2 cellular contexts compared by ENCODE assay signal in the genomic region with DNA sequence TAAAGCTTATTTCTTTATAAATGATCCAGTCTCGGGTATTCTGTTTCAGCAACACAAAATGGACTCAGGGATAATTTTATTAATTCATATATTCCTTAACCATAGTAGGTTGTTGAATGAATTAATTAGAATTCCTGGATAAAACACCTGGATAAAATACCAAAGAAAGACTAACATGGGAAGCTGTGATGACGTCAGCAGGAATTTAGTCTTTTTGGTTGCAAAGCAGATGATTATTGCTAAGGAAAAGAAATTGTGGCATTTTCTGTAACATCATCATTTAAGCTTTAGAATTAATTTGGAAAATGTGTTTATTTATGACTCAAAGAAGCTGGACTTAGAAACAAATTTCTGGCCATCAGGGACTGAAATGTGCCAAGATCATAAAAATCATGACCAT.
A peak's percentile ranks its signal among the peaks of the same experiment; 100 is the strongest.
TF ChIP-seq lines count a peak whose summit lies in the region.

No MANE protein-coding gene starts in this region.

TF ChIP-seq in HepG2, 621 proteins besides CTCF, POLR2A, EP300 and RAD21:
- TF ChIP-seq, protein P1, sequence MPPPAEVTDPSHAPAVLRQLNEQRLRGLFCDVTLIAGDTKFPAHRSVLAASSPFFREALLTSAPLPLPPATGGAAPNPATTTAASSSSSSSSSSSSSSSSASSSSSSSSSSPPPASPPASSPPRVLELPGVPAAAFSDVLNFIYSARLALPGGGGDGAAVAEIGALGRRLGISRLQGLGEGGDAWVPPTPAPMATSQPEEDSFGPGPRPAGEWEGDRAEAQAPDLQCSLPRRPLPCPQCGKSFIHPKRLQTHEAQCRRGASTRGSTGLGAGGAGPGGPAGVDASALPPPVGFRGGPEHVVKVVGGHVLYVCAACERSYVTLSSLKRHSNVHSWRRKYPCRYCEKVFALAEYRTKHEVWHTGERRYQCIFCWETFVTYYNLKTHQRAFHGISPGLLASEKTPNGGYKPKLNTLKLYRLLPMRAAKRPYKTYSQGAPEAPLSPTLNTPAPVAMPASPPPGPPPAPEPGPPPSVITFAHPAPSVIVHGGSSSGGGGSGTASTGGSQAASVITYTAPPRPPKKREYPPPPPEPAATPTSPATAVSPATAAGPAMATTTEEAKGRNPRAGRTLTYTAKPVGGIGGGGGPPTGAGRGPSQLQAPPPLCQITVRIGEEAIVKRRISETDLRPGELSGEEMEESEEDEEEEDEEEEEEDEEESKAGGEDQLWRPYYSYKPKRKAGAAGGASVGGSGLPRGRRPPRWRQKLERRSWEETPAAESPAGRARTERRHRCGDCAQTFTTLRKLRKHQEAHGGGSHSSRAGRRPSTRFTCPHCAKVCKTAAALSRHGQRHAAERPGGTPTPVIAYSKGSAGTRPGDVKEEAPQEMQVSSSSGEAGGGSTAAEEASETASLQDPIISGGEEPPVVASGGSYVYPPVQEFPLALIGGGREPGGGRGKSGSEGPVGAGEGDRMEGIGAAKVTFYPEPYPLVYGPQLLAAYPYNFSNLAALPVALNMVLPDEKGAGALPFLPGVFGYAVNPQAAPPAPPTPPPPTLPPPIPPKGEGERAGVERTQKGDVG (CRISPR knock-in tag; IDR thresholded peaks at IDR 0.05; ENCODE audit: borderline replicate concordance), result no peak
- TF ChIP-seq MAFK (conservative IDR thresholded peaks at IDR 0.05 in 1 of 2, IDR thresholded peaks at IDR 0.05 in 1 of 2; ENCODE audit: low read length in 2 of 2), result peak in 1 of 2 experiments; percentile 76; a peak in 3 of 4 replicates
- TF ChIP-seq ZNF510 (CRISPR knock-in tag; IDR thresholded peaks at IDR 0.05; ENCODE audit: low read depth), result no peak
- peak; percentile 55; the same call in 1 of the 2 replicates for TF ChIP-seq MAFF (IDR thresholded peaks at IDR 0.05; ENCODE audit: low read depth, low read length)
- TF ChIP-seq ZNF124 (CRISPR knock-in tag; IDR thresholded peaks at IDR 0.05), result no peak
- TF ChIP-seq CREB1 (IDR thresholded peaks at IDR 0.05), result peak; percentile 91
- no peak for TF ChIP-seq CREB1 (CRISPR knock-in tag; IDR thresholded peaks at IDR 0.05)
- TF ChIP-seq TBX2 (CRISPR knock-in tag; IDR thresholded peaks at IDR 0.05; ENCODE audit: borderline replicate concordance), result no peak
- no peak for TF ChIP-seq RFX3 (CRISPR knock-in tag; IDR thresholded peaks at IDR 0.05)
- TF ChIP-seq, protein P2, sequence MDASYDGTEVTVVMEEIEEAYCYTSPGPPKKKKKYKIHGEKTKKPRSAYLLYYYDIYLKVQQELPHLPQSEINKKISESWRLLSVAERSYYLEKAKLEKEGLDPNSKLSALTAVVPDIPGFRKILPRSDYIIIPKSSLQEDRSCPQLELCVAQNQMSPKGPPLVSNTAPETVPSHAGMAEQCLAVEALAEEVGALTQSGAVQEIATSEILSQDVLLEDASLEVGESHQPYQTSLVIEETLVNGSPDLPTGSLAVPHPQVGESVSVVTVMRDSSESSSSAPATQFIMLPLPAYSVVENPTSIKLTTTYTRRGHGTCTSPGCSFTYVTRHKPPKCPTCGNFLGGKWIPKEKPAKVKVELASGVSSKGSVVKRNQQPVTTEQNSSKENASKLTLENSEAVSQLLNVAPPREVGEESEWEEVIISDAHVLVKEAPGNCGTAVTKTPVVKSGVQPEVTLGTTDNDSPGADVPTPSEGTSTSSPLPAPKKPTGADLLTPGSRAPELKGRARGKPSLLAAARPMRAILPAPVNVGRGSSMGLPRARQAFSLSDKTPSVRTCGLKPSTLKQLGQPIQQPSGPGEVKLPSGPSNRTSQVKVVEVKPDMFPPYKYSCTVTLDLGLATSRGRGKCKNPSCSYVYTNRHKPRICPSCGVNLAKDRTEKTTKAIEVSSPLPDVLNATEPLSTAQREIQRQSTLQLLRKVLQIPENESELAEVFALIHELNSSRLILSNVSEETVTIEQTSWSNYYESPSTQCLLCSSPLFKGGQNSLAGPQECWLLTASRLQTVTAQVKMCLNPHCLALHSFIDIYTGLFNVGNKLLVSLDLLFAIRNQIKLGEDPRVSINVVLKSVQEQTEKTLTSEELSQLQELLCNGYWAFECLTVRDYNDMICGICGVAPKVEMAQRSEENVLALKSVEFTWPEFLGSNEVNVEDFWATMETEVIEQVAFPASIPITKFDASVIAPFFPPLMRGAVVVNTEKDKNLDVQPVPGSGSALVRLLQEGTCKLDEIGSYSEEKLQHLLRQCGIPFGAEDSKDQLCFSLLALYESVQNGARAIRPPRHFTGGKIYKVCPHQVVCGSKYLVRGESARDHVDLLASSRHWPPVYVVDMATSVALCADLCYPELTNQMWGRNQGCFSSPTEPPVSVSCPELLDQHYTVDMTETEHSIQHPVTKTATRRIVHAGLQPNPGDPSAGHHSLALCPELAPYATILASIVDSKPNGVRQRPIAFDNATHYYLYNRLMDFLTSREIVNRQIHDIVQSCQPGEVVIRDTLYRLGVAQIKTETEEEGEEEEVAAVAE (CRISPR knock-in tag; IDR thresholded peaks at IDR 0.05; ENCODE audit: borderline replicate concordance), result no peak
- peak; percentile 79 for TF ChIP-seq ATF7 (IDR thresholded peaks at IDR 0.05)
- no peak for TF ChIP-seq ATF7 (CRISPR knock-in tag; IDR thresholded peaks at IDR 0.05)
- no peak for TF ChIP-seq TBX3 (IDR thresholded peaks at IDR 0.05; ENCODE audit: borderline replicate concordance)
- TF ChIP-seq, protein P3, sequence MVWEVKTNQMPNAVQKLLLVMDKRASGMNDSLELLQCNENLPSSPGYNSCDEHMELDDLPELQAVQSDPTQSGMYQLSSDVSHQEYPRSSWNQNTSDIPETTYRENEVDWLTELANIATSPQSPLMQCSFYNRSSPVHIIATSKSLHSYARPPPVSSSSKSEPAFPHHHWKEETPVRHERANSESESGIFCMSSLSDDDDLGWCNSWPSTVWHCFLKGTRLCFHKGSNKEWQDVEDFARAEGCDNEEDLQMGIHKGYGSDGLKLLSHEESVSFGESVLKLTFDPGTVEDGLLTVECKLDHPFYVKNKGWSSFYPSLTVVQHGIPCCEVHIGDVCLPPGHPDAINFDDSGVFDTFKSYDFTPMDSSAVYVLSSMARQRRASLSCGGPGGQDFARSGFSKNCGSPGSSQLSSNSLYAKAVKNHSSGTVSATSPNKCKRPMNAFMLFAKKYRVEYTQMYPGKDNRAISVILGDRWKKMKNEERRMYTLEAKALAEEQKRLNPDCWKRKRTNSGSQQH (CRISPR knock-in tag; IDR thresholded peaks at IDR 0.05; ENCODE audit: low read depth), result no peak
- no peak for TF ChIP-seq ZSCAN29 (CRISPR knock-in tag; conservative IDR thresholded peaks at IDR 0.05)
TF ChIP-seq in HepG2: peak in this region for 4.

TF ChIP-seq in IMR-90, 13 proteins besides CTCF, POLR2A, EP300 and RAD21:
- TF ChIP-seq SMC3 (IDR thresholded peaks at IDR 0.05; ENCODE audit: low read depth, low read length), result no peak
- TF ChIP-seq MAFK (IDR thresholded peaks at IDR 0.05; ENCODE audit: low read depth, low read length), result peak; percentile 5; the same call in 1 of the 2 replicates
TF ChIP-seq in IMR-90: peak in this region for 1.
